In genomic region chr1:222418654-222419053, GRCh38 we compare ENCODE assay signal across 24 cellular contexts.
"Had no signal": no experiment of that assay in that cellular context is flagged by ENCODE, and none has a peak within 500 bp of the region (broad histone marks: within the 10 kb centered on the region; RNA-seq: fewer than 3 reads in every experiment).

No MANE protein-coding gene starts in this region.

- FAIRE-seq: keratinocyte had no signal

- DNase-seq: effector CD8-positive, alpha-beta T cell; endodermal cell; foreskin fibroblast; gastrocnemius medialis; head of caudate nucleus; left ventricle myocardium superior; lower lobe of right lung; stimulated activated CD4-positive, alpha-beta T cell treated with anti-CD3 and anti-CD28 coated beads, Interleukin-2, amount 100 ng/mL, for 24 hours; stimulated activated CD4-positive, alpha-beta T cell treated with anti-CD3 and anti-CD28 coated beads, Interleukin-4, amount 100 ng/mL, for 24 hours; stimulated activated naive CD4-positive, alpha-beta T cell treated with Interleukin-2 at 50 U/mL for 16 hours; stomach; thyroid gland; trophoblast cell had no signal

- H3K27ac Mint-ChIP-seq: dendritic cell treated with granulocyte-macrophage colony-stimulating factor and Interleukin-4, amounts not matched to agents 40 ng/mL and 50 ng/mL, for 4 days; endodermal cell; natural killer cell treated with Interleukin-12 subunit alpha and Interleukin-12 subunit beta and Interleukin-15 and Interleukin-18, amount 100 ng/mL, for 72 hours; neural progenitor cell; progenitor cell of endocrine pancreas; stimulated activated effector memory CD8-positive, alpha-beta T cell treated with anti-CD3 and anti-CD28 coated beads, Interleukin-12 subunit alpha, Interleukin-12 subunit beta, amount 100 ng/mL, for 72 hours had no signal

- H3K27ac ChIP-seq: epithelial cell of prostate, gastrocnemius medialis, lower lobe of right lung, neural progenitor cell, parathyroid adenoma, stomach, thyroid gland, vagina had no signal

- H3K27me3 Mint-ChIP-seq: dendritic cell treated with granulocyte-macrophage colony-stimulating factor and Interleukin-4, amounts not matched to agents 40 ng/mL and 50 ng/mL, for 4 days had no signal

- H3K4me1 ChIP-seq: gastrocnemius medialis, lower lobe of right lung, neural progenitor cell, parathyroid adenoma, stomach, thyroid gland, vagina had no signal

- ATAC-seq: esophagus mucosa; gastrocnemius medialis; left ventricle myocardium superior; lower lobe of right lung; natural killer cell treated with Interleukin-12 subunit alpha and Interleukin-12 subunit beta and Interleukin-15 and Interleukin-18, amount 100 ng/mL, for 72 hours; sciatic nerve; stimulated activated effector memory CD8-positive, alpha-beta T cell treated with anti-CD3 and anti-CD28 coated beads, Interleukin-12 subunit alpha, Interleukin-12 subunit beta, amount 100 ng/mL, for 72 hours had no signal

- H2AFZ ChIP-seq: neural progenitor cell, parathyroid adenoma had no signal

- H3K27me3 ChIP-seq: gastrocnemius medialis, neural progenitor cell, stomach, thyroid gland, vagina had no signal

- H3K4me2 ChIP-seq: neural progenitor cell had no signal

- H3K4me3 ChIP-seq: gastrocnemius medialis, lower lobe of right lung, neural progenitor cell, stomach, thyroid gland, vagina had no signal

- H3K9me3 Mint-ChIP-seq: endodermal cell, neural progenitor cell had no signal

- H3K4me3 Mint-ChIP-seq: dendritic cell treated with granulocyte-macrophage colony-stimulating factor and Interleukin-4, amounts not matched to agents 40 ng/mL and 50 ng/mL, for 4 days; endodermal cell; natural killer cell treated with Interleukin-12 subunit alpha and Interleukin-12 subunit beta and Interleukin-15 and Interleukin-18, amount 100 ng/mL, for 72 hours; neural progenitor cell; stimulated activated effector memory CD8-positive, alpha-beta T cell treated with anti-CD3 and anti-CD28 coated beads, Interleukin-12 subunit alpha, Interleukin-12 subunit beta, amount 100 ng/mL, for 72 hours had no signal

- H3K36me3 Mint-ChIP-seq: natural killer cell treated with Interleukin-12 subunit alpha and Interleukin-12 subunit beta and Interleukin-15 and Interleukin-18, amount 100 ng/mL, for 72 hours; neural progenitor cell; stimulated activated effector memory CD8-positive, alpha-beta T cell treated with anti-CD3 and anti-CD28 coated beads, Interleukin-12 subunit alpha, Interleukin-12 subunit beta, amount 100 ng/mL, for 72 hours had no signal

- H3K9ac ChIP-seq: neural progenitor cell, parathyroid adenoma had no signal

- H3K9me3 ChIP-seq: gastrocnemius medialis, lower lobe of right lung, stomach, thyroid gland, vagina had no signal

- H3K4me1 Mint-ChIP-seq: endodermal cell, neural progenitor cell had no signal

- H3K79me2 ChIP-seq: parathyroid adenoma had no signal

- H3K36me3 ChIP-seq: gastrocnemius medialis, lower lobe of right lung, neural progenitor cell, stomach, thyroid gland, vagina had no signal
